Comparison of ENCODE assay signal across 12 cellular contexts in the genomic region with DNA sequence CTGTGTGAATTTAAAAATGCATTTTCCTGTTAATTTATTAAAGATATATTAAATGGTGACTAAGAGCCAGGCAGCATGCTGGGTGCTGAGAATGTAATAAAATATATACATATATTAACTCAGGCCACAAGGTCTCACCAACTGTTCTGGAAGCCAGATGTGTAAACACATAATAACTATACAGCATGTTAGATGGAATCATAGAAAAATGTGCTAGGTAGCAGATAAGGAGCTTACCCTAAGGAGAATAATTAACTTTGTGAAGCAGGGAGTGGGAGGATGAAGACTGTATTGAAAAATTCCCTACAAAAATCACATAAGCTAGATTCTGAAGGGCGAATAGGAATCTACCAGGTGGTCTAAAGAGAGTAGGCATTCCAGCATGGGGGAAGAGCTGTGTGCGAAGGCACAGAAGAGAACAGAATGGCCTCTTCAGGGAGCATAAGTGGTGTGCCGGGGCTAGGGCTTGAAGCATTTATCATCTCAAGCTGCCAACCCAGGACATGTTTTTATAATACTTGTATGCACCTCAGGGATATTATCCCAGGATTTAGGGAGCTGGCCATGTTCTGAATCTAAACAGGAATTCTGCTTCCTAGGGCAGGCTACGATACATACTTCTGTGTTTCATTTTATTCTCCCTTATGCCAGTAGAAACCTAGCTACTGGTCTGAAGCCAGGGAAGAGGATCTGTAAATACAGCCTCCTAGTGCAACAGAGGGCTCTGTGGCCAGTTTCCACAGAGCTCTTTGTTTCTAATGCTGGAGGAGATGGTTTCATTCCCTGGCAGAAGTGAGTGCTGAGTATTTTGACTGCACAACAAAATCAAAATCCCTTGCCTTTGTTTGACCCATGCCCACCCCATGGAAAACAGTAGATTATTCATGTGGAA. TPM values are rescaled to one million over a fixed set of nuclear protein-coding genes. Genes with fewer than 3 reads are reported as not detected.
A peak's percentile ranks its signal among the peaks of the same experiment; 100 is the strongest.
DNase-seq lines count a peak whose midpoint lies in the region; ATAC-seq and TF ChIP-seq lines count a peak whose summit lies in the region.
"Had no signal": no experiment of that assay in that cellular context is flagged by ENCODE, and none has a peak within 500 bp of the region (broad histone marks: within the 10 kb centered on the region; RNA-seq: fewer than 3 reads in every experiment).

No MANE protein-coding gene starts in this region.

- DNase-seq in NCI-H187 treated with DMSO at 0.1 percent for 48 hours (lab: John Stamatoyannopoulos, UW) (peak; percentile 57), amygdala (lab: John Stamatoyannopoulos, UW) (peak in 34 of 56 donors; percentile 9 to 72 (median 37)), inferior parietal cortex (ENCODE audit: extremely low spot score) (peak; percentile 76), sigmoid colon (no peak), NAMALWA (ENCODE audit: low spot score) (no peak)
- no peak for DNase-seq in stimulated activated naive CD8-positive, alpha-beta T cell treated with anti-CD3 and anti-CD28 coated beads, Interleukin-15, amount 100 ng/mL, for 72 hours
- DNase-seq in stimulated activated CD4-positive, alpha-beta T cell treated with anti-CD3 and anti-CD28 coated beads, Interleukin-12 subunit alpha, Interleukin-12 subunit beta, amount 100 ng/mL, for 4 hours: no peak
- DNase-seq: activated CD8-positive, alpha-beta T cell treated with anti-CD3 and anti-CD28 coated beads for 36 hours; GDM1 had no signal

- peaks cover 7% of the 10 kb centered on the region for H3K4me1 Mint-ChIP-seq in stimulated activated naive CD8-positive, alpha-beta T cell treated with anti-CD3 and anti-CD28 coated beads, Interleukin-15, amount 100 ng/mL, for 72 hours

- H3K27ac Mint-ChIP-seq in stimulated activated naive CD8-positive, alpha-beta T cell treated with anti-CD3 and anti-CD28 coated beads, Interleukin-15, amount 100 ng/mL, for 72 hours: no peak overlapping the region
- H3K27ac Mint-ChIP-seq: activated CD8-positive, alpha-beta T cell treated with anti-CD3 and anti-CD28 coated beads for 36 hours; natural killer cell treated with Interleukin-12 subunit alpha and Interleukin-12 subunit beta and Interleukin-15 and Interleukin-18, amount 100 ng/mL, for 72 hours had no signal

- ATAC-seq in HG03135 (IDR thresholded peaks at IDR 0.05; ENCODE audit: unreplicated experiment): no peak
- no peak for ATAC-seq in stimulated activated naive CD8-positive, alpha-beta T cell treated with anti-CD3 and anti-CD28 coated beads, Interleukin-15, amount 100 ng/mL, for 72 hours
- ATAC-seq: activated CD8-positive, alpha-beta T cell treated with anti-CD3 and anti-CD28 coated beads for 36 hours; natural killer cell treated with Interleukin-12 subunit alpha and Interleukin-12 subunit beta and Interleukin-15 and Interleukin-18, amount 100 ng/mL, for 72 hours had no signal

- intact Hi-C loops in sigmoid colon (cut with DNase I): no loop called here

- no peak overlapping the region for H3K4me3 Mint-ChIP-seq in stimulated activated naive CD8-positive, alpha-beta T cell treated with anti-CD3 and anti-CD28 coated beads, Interleukin-15, amount 100 ng/mL, for 72 hours
- H3K4me3 Mint-ChIP-seq: activated CD8-positive, alpha-beta T cell treated with anti-CD3 and anti-CD28 coated beads for 36 hours; natural killer cell treated with Interleukin-12 subunit alpha and Interleukin-12 subunit beta and Interleukin-15 and Interleukin-18, amount 100 ng/mL, for 72 hours had no signal

- peaks cover 0 to 21% (median 20%) of the 10 kb centered on the region in 4 donors for H3K4me1 ChIP-seq in sigmoid colon

- H3K27me3 ChIP-seq in sigmoid colon: no peaks in the 10 kb centered on the region

- peak; percentile 29 to 92 (median 58) for TF ChIP-seq EP300 in sigmoid colon (IDR thresholded peaks at IDR 0.05)

- TF ChIP-seq POLR2A in sigmoid colon (IDR thresholded peaks at IDR 0.05): no peak

- TF ChIP-seq CTCF in sigmoid colon (IDR thresholded peaks at IDR 0.05): no peak

- H3K9me3 ChIP-seq in sigmoid colon: no peaks in the 10 kb centered on the region

- H3K36me3 ChIP-seq in sigmoid colon: no peaks in the 10 kb centered on the region

- peak overlapping the region; percentile 72 to 82 (median 77) for H3K27ac ChIP-seq in sigmoid colon
- H3K27ac ChIP-seq: HL-60 had no signal

- 14 to 50% methylated on average over 4 of the region's 4 CpGs for WGBS in sigmoid colon, 2 donors

- no peaks in the 10 kb centered on the region for H3K27me3 Mint-ChIP-seq in stimulated activated naive CD8-positive, alpha-beta T cell treated with anti-CD3 and anti-CD28 coated beads, Interleukin-15, amount 100 ng/mL, for 72 hours
- H3K27me3 Mint-ChIP-seq: activated CD8-positive, alpha-beta T cell treated with anti-CD3 and anti-CD28 coated beads for 36 hours; natural killer cell treated with Interleukin-12 subunit alpha and Interleukin-12 subunit beta and Interleukin-15 and Interleukin-18, amount 100 ng/mL, for 72 hours had no signal

- H3K9me3 Mint-ChIP-seq in stimulated activated naive CD8-positive, alpha-beta T cell treated with anti-CD3 and anti-CD28 coated beads, Interleukin-15, amount 100 ng/mL, for 72 hours: peaks cover 4 to 14% of the 10 kb centered on the region in 2 donors

- peak overlapping the region in 3 of 4 donors; percentile 16 to 34 (median 26) for H3K4me3 ChIP-seq in sigmoid colon

RNA-seq across cellular contexts. Expression of gene NEMP2, which starts 56.7 kb away (rescaled TPM):
- 1 to 10 TPM; 3.1 to 6.8 (median 4.7) TPM for total RNA-seq in sigmoid colon
- polyA plus RNA-seq in sigmoid colon: 1 to 10 TPM in 1 of 3 donors, under 1 TPM in 2; 0.23 to 2.4 (median 0.60) TPM

Comparison
In these comparisons a context has a peak if more than half of its experiments do, and no peak if none do; other contexts are left out.
1. DNase-seq: peak in NCI-H187 treated with DMSO at 0.1 percent for 48 hours (single experiment), amygdala (34 of 56) and inferior parietal cortex (single experiment); none in sigmoid colon (single experiment), stimulated activated naive CD8-positive, alpha-beta T cell treated with anti-CD3 and anti-CD28 coated beads, Interleukin-15, amount 100 ng/mL, for 72 hours (0 of 2), stimulated activated CD4-positive, alpha-beta T cell treated with anti-CD3 and anti-CD28 coated beads, Interleukin-12 subunit alpha, Interleukin-12 subunit beta, amount 100 ng/mL, for 4 hours (single experiment) and NAMALWA (single experiment).